Comparison of ENCODE assay signal across 15 cellular contexts in the genomic region with DNA sequence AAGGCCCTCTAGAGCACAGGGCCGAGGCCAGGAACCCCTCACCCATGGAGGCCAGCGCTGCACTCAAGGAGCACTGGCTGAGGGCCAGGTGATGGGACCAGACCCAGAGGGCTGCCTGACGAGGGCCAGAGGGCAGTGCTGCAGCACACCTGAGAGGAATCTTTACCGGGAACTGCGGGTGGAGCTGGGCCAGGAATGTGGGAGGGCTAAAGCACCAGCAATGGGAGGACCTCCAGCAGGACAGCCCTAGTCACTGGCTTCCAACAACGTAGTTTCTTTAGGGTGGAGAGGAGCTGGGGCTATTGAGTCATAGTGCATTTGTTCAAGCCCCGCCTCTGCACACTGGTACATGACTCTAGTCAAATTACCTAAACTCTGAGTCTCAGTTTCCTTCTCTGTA.
DNase-seq lines count a peak whose midpoint lies in the region; ATAC-seq, FAIRE-seq and TF ChIP-seq lines count a peak whose summit lies in the region.
"Had no signal": no experiment of that assay in that cellular context is flagged by ENCODE, and none has a peak within 500 bp of the region (broad histone marks: within the 10 kb centered on the region; RNA-seq: fewer than 3 reads in every experiment).

No MANE protein-coding gene starts in this region.

- no peak overlapping the region for H3K4me3 ChIP-seq in keratinocyte (ENCODE audit: control insufficient read depth in 2 of 3, extremely low read depth in 1 of 3, insufficient read depth in 2 of 3, low read depth in 1 of 3, low read length in 3 of 3)
- H3K4me3 ChIP-seq: dorsolateral prefrontal cortex had no signal

- no peak overlapping the region for H3K4me2 ChIP-seq in keratinocyte (ENCODE audit: control insufficient read depth, extremely low read depth, insufficient read depth, low read depth, low read length)

- peaks cover 5% of the 10 kb centered on the region for H3K9me3 Mint-ChIP-seq in activated naive CD4-positive, alpha-beta T cell treated with anti-CD3 and anti-CD28 coated beads for 36 hours
- H3K9me3 Mint-ChIP-seq: nephron had no signal

- H3K27me3 ChIP-seq in keratinocyte (ENCODE audit: control insufficient read depth, extremely low read depth, insufficient read depth, low read length) = no peaks in the 10 kb centered on the region
- H3K27me3 ChIP-seq: dorsolateral prefrontal cortex had no signal

- TF ChIP-seq CTCF in GM13976 (IDR thresholded peaks at IDR 0.05; ENCODE audit: borderline replicate concordance, control extremely low read depth, extremely low read depth, insufficient read depth, missing control alignments) (no peak), keratinocyte (optimal IDR thresholded peaks at IDR 0.05 in 1 of 3, IDR thresholded peaks at IDR 0.05 in 1 of 3, conservative IDR thresholded peaks at IDR 0.05 in 1 of 3; ENCODE audit: extremely low read depth in 1 of 3, insufficient read depth in 2 of 3, low read length in 3 of 3) (peak in 1 of 3 experiments; percentile 3)

- H3K36me3 ChIP-seq in keratinocyte (ENCODE audit: control insufficient read depth in 2 of 2, extremely low read depth in 1 of 2, insufficient read depth in 2 of 2, low read length in 2 of 2) = no peaks in the 10 kb centered on the region

- H3K9me1 ChIP-seq in keratinocyte (ENCODE audit: control insufficient read depth, extremely low read depth, insufficient read depth, low read length) = no peaks in the 10 kb centered on the region

- no peak overlapping the region for H3K4me3 Mint-ChIP-seq in activated naive CD4-positive, alpha-beta T cell treated with anti-CD3 and anti-CD28 coated beads for 36 hours
- H3K4me3 Mint-ChIP-seq: activated naive CD8-positive, alpha-beta T cell treated with anti-CD3 and anti-CD28 coated beads, Interleukin-2, amount 10 ng/mL, durations not matched to agents 7 days and 5 days; nephron had no signal

- no peak overlapping the region for H3K9ac ChIP-seq in keratinocyte (ENCODE audit: control insufficient read depth, extremely low read depth, insufficient read depth, low read length)

- in situ Hi-C loops in GM13976 (cut with MboI; ENCODE audit: low sequenced_read_pairs, unreplicated experiment) = no loop called here

- no peak overlapping the region for H3K27ac ChIP-seq in keratinocyte (ENCODE audit: control insufficient read depth, insufficient read depth, low read length)
- H3K27ac ChIP-seq: dorsolateral prefrontal cortex had no signal

- H2AFZ ChIP-seq in keratinocyte (ENCODE audit: control insufficient read depth, low read length) = no peak overlapping the region

- no peaks in the 10 kb centered on the region for H4K20me1 ChIP-seq in keratinocyte (ENCODE audit: control insufficient read depth, extremely low read depth, insufficient read depth, low read length)

- H3K9me3 ChIP-seq in keratinocyte (ENCODE audit: control insufficient read depth, low read depth, low read length) = peaks cover 3% of the 10 kb centered on the region

- H3K79me2 ChIP-seq in keratinocyte (ENCODE audit: control insufficient read depth, insufficient read depth, low read length) = no peaks in the 10 kb centered on the region

- peak; percentile 66 for DNase-seq in GM13976 (ENCODE audit: low spot score)
- DNase-seq in keratinocyte (ENCODE audit: low read depth, low spot score) = peak; percentile 13
- DNase-seq in NK-92 treated with Interleukin-12 subunit alpha and Interleukin-12 subunit beta, amount 100 ng/mL, for 24 hours (lab: John Stamatoyannopoulos, UW) = no peak
- no peak for DNase-seq in globus pallidus (ENCODE audit: low spot score)
- DNase-seq in activated naive CD4-positive, alpha-beta T cell treated with anti-CD3 and anti-CD28 coated beads for 36 hours = no peak
- DNase-seq in GM19240 (ENCODE audit: insufficient read length, low spot score) = no peak
- DNase-seq: activated naive CD8-positive, alpha-beta T cell treated with anti-CD3 and anti-CD28 coated beads, Interleukin-2, amount 10 ng/mL, durations not matched to agents 7 days and 5 days; dorsolateral prefrontal cortex; GOT3; IMR-90; stimulated activated naive CD4-positive, alpha-beta T cell had no signal

- no peaks in the 10 kb centered on the region for H3K4me1 ChIP-seq in keratinocyte (ENCODE audit: control insufficient read depth, extremely low read depth, insufficient read depth, low read length)

- no peak for FAIRE-seq in keratinocyte (lab: Jason Lieb, UNC)
- FAIRE-seq: G401.6 had no signal

- peak; percentile 61 for ATAC-seq in GM21717 (IDR thresholded peaks at IDR 0.05; ENCODE audit: unreplicated experiment)
- ATAC-seq in HG03565 (IDR thresholded peaks at IDR 0.05; ENCODE audit: unreplicated experiment) = peak; percentile 31

- H3K27me3 Mint-ChIP-seq in activated naive CD4-positive, alpha-beta T cell treated with anti-CD3 and anti-CD28 coated beads for 36 hours (ENCODE audit: low read depth) = no peaks in the 10 kb centered on the region
- H3K27me3 Mint-ChIP-seq: activated naive CD8-positive, alpha-beta T cell treated with anti-CD3 and anti-CD28 coated beads, Interleukin-2, amount 10 ng/mL, durations not matched to agents 7 days and 5 days had no signal

- CTCF ChIA-PET in activated naive CD4-positive, alpha-beta T cell treated with anti-CD3 and anti-CD28 coated beads for 36 hours (lab: Charles Lee) = no interaction called here

- no peaks in the 10 kb centered on the region for H3K36me3 Mint-ChIP-seq in activated naive CD4-positive, alpha-beta T cell treated with anti-CD3 and anti-CD28 coated beads for 36 hours (ENCODE audit: low read depth)

- intact Hi-C loops in activated naive CD4-positive, alpha-beta T cell treated with anti-CD3 and anti-CD28 coated beads for 36 hours (cut with micrococcal nuclease) = no loop called here

- H3K4me1 Mint-ChIP-seq in activated naive CD4-positive, alpha-beta T cell treated with anti-CD3 and anti-CD28 coated beads for 36 hours (ENCODE audit: low read depth) = no peaks in the 10 kb centered on the region
- H3K4me1 Mint-ChIP-seq: nephron had no signal

- H3K27ac Mint-ChIP-seq in activated naive CD4-positive, alpha-beta T cell treated with anti-CD3 and anti-CD28 coated beads for 36 hours = no peak overlapping the region
- H3K27ac Mint-ChIP-seq: activated naive CD8-positive, alpha-beta T cell treated with anti-CD3 and anti-CD28 coated beads, Interleukin-2, amount 10 ng/mL, durations not matched to agents 7 days and 5 days; nephron had no signal

- dilution Hi-C loops in keratinocyte (cut with MboI; ENCODE audit: extremely low pct_ligation_motif_present, low sequenced_read_pairs) = no loop called here

Comparison
In these comparisons a context has a peak if more than half of its experiments do, and no peak if none do; other contexts are left out.
1. DNase-seq: peak in GM13976 (single experiment) and keratinocyte (single experiment); none in NK-92 treated with Interleukin-12 subunit alpha and Interleukin-12 subunit beta, amount 100 ng/mL, for 24 hours (single experiment), globus pallidus (single experiment), activated naive CD4-positive, alpha-beta T cell treated with anti-CD3 and anti-CD28 coated beads for 36 hours (single experiment) and GM19240 (single experiment).